ENCODE assay signal across 28 cellular contexts in genomic region chr5:124318661-124319060, GRCh38.
"Had no signal": no experiment of that assay in that cellular context is flagged by ENCODE, and none has a peak within 500 bp of the region (broad histone marks: within the 10 kb centered on the region; RNA-seq: fewer than 3 reads in every experiment).

No MANE protein-coding gene starts in this region.

- H3K9ac ChIP-seq: neural progenitor cell, parathyroid adenoma had no signal

- H3K9me3 Mint-ChIP-seq: nephron had no signal

- H3K4me3 Mint-ChIP-seq: naive thymus-derived CD8-positive, alpha-beta T cell; nephron; neural progenitor cell; stimulated activated memory B cell treated with anti-CD40 and anti-IgM and Interleukin-4, amounts not matched to agents 10 μg/mL and 1 μg/mL and 100 μg/mL, for 72 hours; stimulated activated naive CD8-positive, alpha-beta T cell treated with anti-CD3 and anti-CD28 coated beads, Interleukin-15, amount 100 ng/mL, for 72 hours had no signal

- H3K4me1 Mint-ChIP-seq: naive thymus-derived CD8-positive, alpha-beta T cell; stimulated activated memory B cell treated with anti-CD40 and anti-IgM and Interleukin-4, amounts not matched to agents 10 μg/mL and 1 μg/mL and 100 μg/mL, for 72 hours; stimulated activated naive CD8-positive, alpha-beta T cell treated with anti-CD3 and anti-CD28 coated beads, Interleukin-15, amount 100 ng/mL, for 72 hours had no signal

- ATAC-seq: naive thymus-derived CD8-positive, alpha-beta T cell; psoas muscle; right cardiac atrium; right lobe of liver; stimulated activated memory B cell treated with anti-CD40 and anti-IgM and Interleukin-4, amounts not matched to agents 10 μg/mL and 1 μg/mL and 100 μg/mL, for 72 hours; stimulated activated naive CD8-positive, alpha-beta T cell treated with anti-CD3 and anti-CD28 coated beads, Interleukin-15, amount 100 ng/mL, for 72 hours; stimulated activated naive CD8-positive, alpha-beta T cell treated with anti-CD3 and anti-CD28 coated beads, Interleukin-15, Interleukin-2, amounts not matched to agents 100 U/mL and 50 U/mL, for 24 hours had no signal

- H3K27ac Mint-ChIP-seq: naive thymus-derived CD8-positive, alpha-beta T cell; nephron; neural progenitor cell; progenitor cell of endocrine pancreas; stimulated activated memory B cell treated with anti-CD40 and anti-IgM and Interleukin-4, amounts not matched to agents 10 μg/mL and 1 μg/mL and 100 μg/mL, for 72 hours; stimulated activated naive CD8-positive, alpha-beta T cell treated with anti-CD3 and anti-CD28 coated beads, Interleukin-15, amount 100 ng/mL, for 72 hours had no signal

- H3K4me3 ChIP-seq: neural progenitor cell, ovary, psoas muscle, right lobe of liver, sigmoid colon, suprapubic skin, testis, tibial artery, transverse colon, upper lobe of left lung, vagina had no signal

- H3K79me2 ChIP-seq: parathyroid adenoma had no signal

- H3K4me2 ChIP-seq: neural progenitor cell had no signal

- H3K27ac ChIP-seq: neural progenitor cell, ovary, parathyroid adenoma, psoas muscle, right lobe of liver, sigmoid colon, suprapubic skin, testis, tibial artery, transverse colon, upper lobe of left lung, vagina had no signal

- H3K4me1 ChIP-seq: neural progenitor cell, parathyroid adenoma, right lobe of liver, sigmoid colon, suprapubic skin, testis, tibial artery, transverse colon, upper lobe of left lung, vagina had no signal

- H3K9me3 ChIP-seq: ovary, psoas muscle, right lobe of liver, sigmoid colon, suprapubic skin, testis, tibial artery, transverse colon, upper lobe of left lung, vagina had no signal

- H3K27me3 Mint-ChIP-seq: naive thymus-derived CD8-positive, alpha-beta T cell; progenitor cell of endocrine pancreas; stimulated activated memory B cell treated with anti-CD40 and anti-IgM and Interleukin-4, amounts not matched to agents 10 μg/mL and 1 μg/mL and 100 μg/mL, for 72 hours; stimulated activated naive CD8-positive, alpha-beta T cell treated with anti-CD3 and anti-CD28 coated beads, Interleukin-15, amount 100 ng/mL, for 72 hours had no signal

- H3K36me3 ChIP-seq: neural progenitor cell, ovary, right lobe of liver, sigmoid colon, suprapubic skin, tibial artery, transverse colon, upper lobe of left lung, vagina had no signal

- H3K36me3 Mint-ChIP-seq: naive thymus-derived CD8-positive, alpha-beta T cell; neural progenitor cell; stimulated activated memory B cell treated with anti-CD40 and anti-IgM and Interleukin-4, amounts not matched to agents 10 μg/mL and 1 μg/mL and 100 μg/mL, for 72 hours had no signal

- DNase-seq: naive thymus-derived CD8-positive, alpha-beta T cell; occipital lobe; ovary; posterior cingulate gyrus; psoas muscle; right cardiac atrium; right lobe of liver; sigmoid colon; small intestine; stimulated activated CD4-positive, alpha-beta T cell treated with anti-CD3 and anti-CD28 coated beads, Interleukin-1b, Interleukin-23, amount 100 ng/mL, for 48 hours; stimulated activated CD4-positive, alpha-beta T cell treated with anti-CD3 and anti-CD28 coated beads, Interleukin-4, amount 100 ng/mL, for 1 hour; stimulated activated CD4-positive, alpha-beta T cell treated with anti-CD3 and anti-CD28 coated beads, Interleukin-4, amount 100 ng/mL, for 4 hours; stimulated activated CD8-positive, alpha-beta memory T cell treated with anti-CD3 and anti-CD28 coated beads, Interleukin-4, amount 100 ng/mL, for 48 hours; stimulated activated naive CD4-positive, alpha-beta T cell; stimulated activated naive CD8-positive, alpha-beta T cell treated with anti-CD3 and anti-CD28 coated beads, Interleukin-15, amount 100 ng/mL, for 72 hours; stimulated activated naive CD8-positive, alpha-beta T cell treated with anti-CD3 and anti-CD28 coated beads, Interleukin-15, Interleukin-2, amounts not matched to agents 100 U/mL and 50 U/mL, for 24 hours; substantia nigra; testis; tibial artery; transverse colon; upper lobe of left lung had no signal

- H3K27me3 ChIP-seq: neural progenitor cell, ovary, right lobe of liver, sigmoid colon, suprapubic skin, testis, tibial artery, transverse colon, upper lobe of left lung, vagina had no signal
